Comparison of ENCODE assay signal across 8 cellular contexts in the genomic region with DNA sequence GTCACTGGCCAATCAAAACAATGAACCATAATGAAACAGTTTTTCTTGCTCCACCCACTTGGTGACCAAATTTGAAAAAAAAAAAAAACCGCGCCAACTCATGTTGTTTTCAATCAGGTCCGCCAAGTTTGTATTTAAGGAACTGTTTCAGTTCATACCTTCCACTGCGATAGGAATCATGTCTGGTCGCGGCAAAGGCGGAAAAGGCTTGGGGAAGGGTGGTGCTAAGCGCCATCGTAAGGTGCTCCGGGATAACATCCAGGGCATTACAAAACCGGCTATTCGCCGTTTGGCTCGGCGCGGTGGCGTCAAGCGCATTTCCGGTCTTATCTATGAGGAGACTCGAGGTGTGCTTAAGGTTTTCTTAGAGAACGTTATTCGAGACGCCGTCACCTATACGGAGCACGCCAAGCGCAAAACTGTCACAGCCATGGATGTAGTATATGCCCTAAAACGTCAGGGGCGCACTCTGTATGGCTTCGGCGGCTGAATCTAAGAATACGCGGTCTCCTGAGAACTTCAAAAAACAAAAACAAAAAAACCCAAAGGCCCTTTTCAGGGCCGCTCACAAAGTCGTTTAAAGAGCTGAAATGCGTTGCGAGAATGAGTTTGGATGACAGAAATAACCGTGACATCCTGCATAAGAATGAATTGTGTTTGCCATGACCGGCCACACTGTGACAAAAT. TPM values are rescaled to one million over a fixed set of nuclear protein-coding genes. Genes with fewer than 3 reads are reported as not detected.
DNase-seq lines count a peak whose midpoint lies in the region; ATAC-seq and TF ChIP-seq lines count a peak whose summit lies in the region.

No MANE protein-coding gene starts in this region.

- intact Hi-C loops in right cardiac atrium (cut with DNase I), result loop anchor here in 1 of 4 donors (2.0 kb wide), 1 partner anchor 19 kb away; a partner anchor contains a TSS
- intact Hi-C loops in vagina (cut with DNase I), result loop anchor here (10.0 kb wide), 1 partner anchor 51 kb away; a partner anchor contains a TSS

- DNase-seq in NCI-H146 (lab: John Stamatoyannopoulos, UW), result peak; percentile 96
- peak; percentile 59 to 97 (median 85) for DNase-seq in T-helper 2 cell
- DNase-seq in anterior cingulate cortex (lab: John Stamatoyannopoulos, UW), result peak; percentile 27 to 93 (median 81)
- peak; percentile 87 to 92 (median 91) for DNase-seq in right cardiac atrium
- DNase-seq in putamen (ENCODE audit: low spot score), result peak; percentile 88
- peak in 1 of 2 donors; percentile 98 for DNase-seq in vagina (ENCODE audit: extremely low spot score in 2 of 2)

- under 1% methylated on average over 39 of the region's 39 CpGs for WGBS in right cardiac atrium

- TF ChIP-seq CTCF in GM12874 (IDR thresholded peaks at IDR 0.05; ENCODE audit: insufficient read depth, low read depth, low read length), result peak; percentile 49
- TF ChIP-seq CTCF in vagina (IDR thresholded peaks at IDR 0.05), result peak in 1 of 3 experiments; percentile 43

- peak overlapping the region; percentile 100 for H3K27ac ChIP-seq in right cardiac atrium (ENCODE audit: low read length)
- H3K27ac ChIP-seq in vagina, result peak overlapping the region; percentile 73

- no peaks in the 10 kb centered on the region for H3K27me3 ChIP-seq in right cardiac atrium (ENCODE audit: control insufficient read depth, insufficient read depth)
- H3K27me3 ChIP-seq in vagina, result no peaks in the 10 kb centered on the region

- H3K36me3 ChIP-seq in vagina, result no peaks in the 10 kb centered on the region

- H3K9me3 ChIP-seq in right cardiac atrium (ENCODE audit: control insufficient read depth, low read length), result no peaks in the 10 kb centered on the region
- no peaks in the 10 kb centered on the region for H3K9me3 ChIP-seq in vagina

- H3K4me3 ChIP-seq in right cardiac atrium (ENCODE audit: low read length) (peak overlapping the region; percentile 63), vagina (peak overlapping the region; percentile 44 to 51)

- ATAC-seq in HG02763 (IDR thresholded peaks at IDR 0.05; ENCODE audit: unreplicated experiment) (peak; percentile 86), right cardiac atrium (peak; percentile 95 to 96)

- TF ChIP-seq POLR2A in vagina (IDR thresholded peaks at IDR 0.05), result peak in 1 of 2 donors; percentile 96

- H3K4me1 ChIP-seq in right cardiac atrium (ENCODE audit: control insufficient read depth, insufficient read depth, low read length), result no peaks in the 10 kb centered on the region
- H3K4me1 ChIP-seq in vagina, result peaks cover 12% of the 10 kb centered on the region

RNA-seq across cellular contexts. Expression of a gene that starts 16.7 kb away (rescaled TPM):
- total RNA-seq in right cardiac atrium (10 to 100 TPM in 1 of 4 donors, 1 to 10 TPM in 3; 4.3 to 13.2 (median 8.4) TPM), vagina (7.6 TPM)
- 5.3 TPM for polyA plus RNA-seq in right cardiac atrium
